ENCODE assay signal across 20 cellular contexts in the genomic region with DNA sequence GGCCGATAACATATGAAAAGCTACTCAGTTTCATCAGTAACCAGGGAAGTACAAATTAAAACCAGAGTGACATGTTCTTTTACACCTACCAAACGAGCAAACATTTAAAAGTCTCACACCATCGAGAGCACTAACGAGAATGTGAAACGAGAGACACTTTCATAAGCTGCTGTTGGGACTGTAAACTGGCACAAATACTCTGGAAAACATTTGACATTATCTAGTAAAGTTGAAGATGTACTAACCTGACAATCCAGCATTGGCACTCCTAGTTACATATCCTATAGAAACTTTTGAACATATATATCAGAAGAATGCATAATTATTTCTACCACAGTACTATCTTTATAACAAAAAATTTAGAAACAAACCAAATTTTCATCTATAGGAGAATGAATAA. TPM values are rescaled to one million over a fixed set of nuclear protein-coding genes. Genes with fewer than 3 reads are reported as not detected.
DNase-seq lines count a peak whose midpoint lies in the region; ATAC-seq, FAIRE-seq and TF ChIP-seq lines count a peak whose summit lies in the region.
"Had no signal": no experiment of that assay in that cellular context is flagged by ENCODE, and none has a peak within 500 bp of the region (broad histone marks: within the 10 kb centered on the region; RNA-seq: fewer than 3 reads in every experiment).

No MANE protein-coding gene starts in this region.

- no peak for TF ChIP-seq EP300 in A549 (IDR thresholded peaks at IDR 0.05)

- TF ChIP-seq POLR2A in A549 (IDR thresholded peaks at IDR 0.05; ENCODE audit: low read length), result no peak

- no peak for TF ChIP-seq RAD21 in A549 (conservative IDR thresholded peaks at IDR 0.05 in 1 of 2, IDR thresholded peaks at IDR 0.05 in 1 of 2)

- H3K27ac Mint-ChIP-seq in T-cell, result no peak overlapping the region
- H3K27ac Mint-ChIP-seq: B cell; CD4-positive, CD25-positive, alpha-beta regulatory T cell; CD8-positive, alpha-beta T cell; H9 had no signal

- no peak overlapping the region for H3K4me3 Mint-ChIP-seq in T-cell
- H3K4me3 Mint-ChIP-seq: B cell; CD4-positive, CD25-positive, alpha-beta regulatory T cell; CD8-positive, alpha-beta T cell; H9 had no signal

- H3K4me2 ChIP-seq in A549, result no peak overlapping the region
- H3K4me2 ChIP-seq: BLaER1 had no signal

- H3K27me3 Mint-ChIP-seq in T-cell, result no peaks in the 10 kb centered on the region
- H3K27me3 Mint-ChIP-seq: B cell; CD4-positive, CD25-positive, alpha-beta regulatory T cell had no signal

- peaks cover 55% of the 10 kb centered on the region for H3K36me3 Mint-ChIP-seq in T-cell

- POLR2A ChIA-PET in A549 (lab: Yijun Ruan, JAX), result no interaction called here
- POLR2A ChIA-PET in T-cell (lab: Charles Lee), result interaction anchor here in 1 of 2 donors (0.7 kb wide), 1 partner anchor 71 kb away, joined by 6 read pairs; no protein-coding TSS in a partner anchor

- FAIRE-seq in A549 (lab: Jason Lieb, UNC) (peak; percentile 51), GM19239 (lab: Jason Lieb, UNC) (peak; percentile 35), TTC549 (lab: Jason Lieb, UNC) (peak; percentile 29)
- FAIRE-seq: GM18507 had no signal

- H3K4me3 ChIP-seq in A549, result no peak overlapping the region
- H3K4me3 ChIP-seq: BLaER1 had no signal

- H3K9me3 Mint-ChIP-seq in T-cell, result no peaks in the 10 kb centered on the region
- H3K9me3 Mint-ChIP-seq: CD4-positive, CD25-positive, alpha-beta regulatory T cell; CD8-positive, alpha-beta T cell had no signal

- no peak for ATAC-seq in A549
- no peak for ATAC-seq in T-cell (replicated peaks in 1 of 4)
- ATAC-seq: CD8-positive, alpha-beta T cell; HCT116 had no signal

- no peak overlapping the region for H3K27ac ChIP-seq in A549
- H3K27ac ChIP-seq: BLaER1, C4-2B had no signal

- no peak for TF ChIP-seq CTCF in A549 (IDR thresholded peaks at IDR 0.05)

- DNase-seq in A549 (ENCODE audit: low read depth in 1 of 2, low spot score in 1 of 2) (no peak), GM19239 (ENCODE audit: insufficient read length, low spot score) (no peak), NCI-H2029 (lab: John Stamatoyannopoulos, UW) (no peak), NCI-H2196 (lab: John Stamatoyannopoulos, UW; ENCODE audit: unreplicated experiment) (no peak), NCI-H1417 (lab: John Stamatoyannopoulos, UW) (no peak), T-cell (no peak)
- DNase-seq: 8988T; Caco-2; CD4-positive, CD25-positive, alpha-beta regulatory T cell; CD8-positive, alpha-beta T cell; DMS153; DND-41; GOT3; H9 had no signal

- whole genome bisulfite sequencing in A549 (ENCODE audit: missing lambda C conversion rate), result 84% methylated on average over 5 of the region's 5 CpGs

- peaks cover 0 to 2% (median 0%) of the 10 kb centered on the region in 3 donors for H3K4me1 Mint-ChIP-seq in T-cell
- H3K4me1 Mint-ChIP-seq: B cell had no signal

- CTCF ChIA-PET in A549 (lab: Yijun Ruan, JAX), result interaction anchor here (1.1 to 2.0 kb wide), 2 partner anchors 14 to 45 kb away, joined by 3 to 8 read pairs; no protein-coding TSS in a partner anchor
- CTCF ChIA-PET in T-cell (lab: Charles Lee), result interaction anchor here in 1 of 2 donors (0.7 kb wide), 1 partner anchor 101 kb away, joined by 5 read pairs; no protein-coding TSS in a partner anchor

- H3K9me3 ChIP-seq in A549, result no peaks in the 10 kb centered on the region
- H3K9me3 ChIP-seq: BLaER1, Caco-2 had no signal

- no peaks in the 10 kb centered on the region for H3K4me1 ChIP-seq in A549
- H3K4me1 ChIP-seq: BLaER1, Caco-2 had no signal

TF ChIP-seq in A549, 52 proteins besides CTCF, POLR2A, EP300 and RAD21:
- no peak for TF ChIP-seq NPAS2 (CRISPR knock-in tag; IDR thresholded peaks at IDR 0.05; ENCODE audit: borderline replicate concordance)
- no peak for TF ChIP-seq BCL3 (IDR thresholded peaks at IDR 0.05)
- no peak for TF ChIP-seq BHLHE40 (IDR thresholded peaks at IDR 0.05; ENCODE audit: low read depth, low read length)
- no peak for TF ChIP-seq KDM1A (IDR thresholded peaks at IDR 0.05; ENCODE audit: low read depth)
- no peak for TF ChIP-seq RCOR1 (IDR thresholded peaks at IDR 0.05; ENCODE audit: low read depth, low read length)
- TF ChIP-seq KDM5A (IDR thresholded peaks at IDR 0.05), result no peak
- no peak for TF ChIP-seq CHD4 (IDR thresholded peaks at IDR 0.05; ENCODE audit: borderline replicate concordance)
- TF ChIP-seq NR3C1 (IDR thresholded peaks at IDR 0.05), result no peak

RNA-seq across cellular contexts. Expression of gene NBAS, which starts 28.1 kb away (rescaled TPM):
- 34.9 and 45.1 TPM in 2 replicates for polyA plus RNA-seq in A549 (2011; rRNA removed)
- polyA plus RNA-seq in A549 (2012; cell fraction: cytosol; rRNA removed), result 9.7 and 11.2 TPM in 2 replicates
- 30.2 and 38.0 TPM in 2 replicates for polyA plus RNA-seq in A549 (2012; cell fraction: nucleus; rRNA removed)
- polyA plus RNA-seq in A549 (2017; fragmentation: RNase III; extraction: RNeasy Plus Mini Kit Qiagen cat#74134 plus additional on column Dnase treatment), result 15.9 to 16.7 TPM (median 16.6 TPM) in 3 replicates
- polyA minus RNA-seq in A549 (2011; rRNA and poly(A)+ RNA removed), result 95.3 and 103 TPM in 2 replicates
- 10 to 100 TPM; 32.0 to 36.6 (median 33.1) TPM for total RNA-seq in T-cell

RNA-seq across cellular contexts. Expression of gene DDX1, which starts 58.7 kb away (rescaled TPM):
- 166 and 214 TPM in 2 replicates for polyA plus RNA-seq in A549 (2011; rRNA removed)
- polyA plus RNA-seq in A549 (2012; cell fraction: cytosol; rRNA removed), result 60.7 and 76.3 TPM in 2 replicates
- polyA plus RNA-seq in A549 (2012; cell fraction: nucleus; rRNA removed), result 27.4 and 41.0 TPM in 2 replicates
- polyA plus RNA-seq in A549 (2017; fragmentation: RNase III; extraction: RNeasy Plus Mini Kit Qiagen cat#74134 plus additional on column Dnase treatment), result 157 to 176 TPM (median 160 TPM) in 3 replicates
- polyA minus RNA-seq in A549 (2011; rRNA and poly(A)+ RNA removed), result 34.0 and 36.3 TPM in 2 replicates
- total RNA-seq in T-cell, result 10 to 100 TPM; 43.0 to 46.9 (median 45.8) TPM
